9 cellular contexts compared by ENCODE assay signal in genomic region chr10:86536294-86536861, GRCh38. TPM values are rescaled to one million over a fixed set of nuclear protein-coding genes. Genes with fewer than 3 reads are reported as not detected.
DNase-seq lines count a peak whose midpoint lies in the region; ATAC-seq and TF ChIP-seq lines count a peak whose summit lies in the region.
"Had no signal": no experiment of that assay in that cellular context is flagged by ENCODE, and none has a peak within 500 bp of the region (broad histone marks: within the 10 kb centered on the region; RNA-seq: fewer than 3 reads in every experiment).

No MANE protein-coding gene starts in this region.

- no peaks in the 10 kb centered on the region for H3K36me3 ChIP-seq in BLaER1 treated with 17β-estradiol and CSF1 and Interleukin-3, amounts not matched to agents 10 nM and 100 nM
- H3K36me3 ChIP-seq in brain microvascular endothelial cell (replicated peaks) (no peaks in the 10 kb centered on the region), psoas muscle (ENCODE audit: insufficient read depth in 1 of 2, low read depth in 1 of 2) (no peaks in the 10 kb centered on the region)

- H3K4me2 ChIP-seq in BLaER1 treated with 17β-estradiol and CSF1 and Interleukin-3, amounts not matched to agents 10 nM and 100 nM: peak overlapping the region; percentile 59 to 84 (median 67)

- DNase-seq in brain microvascular endothelial cell (no peak), psoas muscle (no peak), NCI-H1694 (lab: John Stamatoyannopoulos, UW) (no peak), NCI-H1694 treated with DMSO at 0.1 percent for 48 hours (lab: John Stamatoyannopoulos, UW) (no peak), amniotic stem cell (lab: John Stamatoyannopoulos, UW) (no peak)

- WGBS in psoas muscle, 3 donors: 40 to 43% (median 42%) methylated on average over 39 to 40 of the region's 40 CpGs

- H3K27ac ChIP-seq in BLaER1 treated with 17β-estradiol and CSF1 and Interleukin-3, amounts not matched to agents 10 nM and 100 nM: no peak overlapping the region
- H3K27ac ChIP-seq in VCaP (peak overlapping the region; percentile 81), brain microvascular endothelial cell (no peak overlapping the region), psoas muscle (peak overlapping the region; percentile 76)
- H3K27ac ChIP-seq: HL-60 had no signal

- no peaks in the 10 kb centered on the region for H4K20me1 ChIP-seq in BLaER1 treated with 17β-estradiol and CSF1 and Interleukin-3, amounts not matched to agents 10 nM and 100 nM

- H3K27me3 ChIP-seq in BLaER1 treated with 17β-estradiol and CSF1 and Interleukin-3, amounts not matched to agents 10 nM and 100 nM: peaks cover 16 to 30% (median 23%) of the 10 kb centered on the region in 11 experiments
- H3K27me3 ChIP-seq in brain microvascular endothelial cell (replicated peaks) (no peaks in the 10 kb centered on the region), psoas muscle (ENCODE audit: insufficient read depth in 3 of 3, low read length in 2 of 3) (no peaks in the 10 kb centered on the region)

- ATAC-seq in psoas muscle (no peak), GM21619 (IDR thresholded peaks at IDR 0.05; ENCODE audit: unreplicated experiment) (no peak)

- in situ Hi-C loops in brain microvascular endothelial cell (cut with HindIII; ENCODE audit: low pct_ligation_motif_present, low sequenced_read_pairs): no loop called here

- peak overlapping the region in 5 of 10 experiments; percentile 4 to 36 (median 14); a peak in 6 of 20 replicates for H3K4me3 ChIP-seq in BLaER1 treated with 17β-estradiol and CSF1 and Interleukin-3, amounts not matched to agents 10 nM and 100 nM
- H3K4me3 ChIP-seq in brain microvascular endothelial cell (ENCODE audit: low read depth, low read length): peak overlapping the region; percentile 9
- H3K4me3 ChIP-seq in psoas muscle: peak overlapping the region; percentile 69

- TF ChIP-seq CTCF in VCaP (conservative IDR thresholded peaks at IDR 0.05) (no peak), brain microvascular endothelial cell (IDR thresholded peaks at IDR 0.05; ENCODE audit: low read depth, low read length, missing control alignments) (no peak), psoas muscle (IDR thresholded peaks at IDR 0.05) (no peak)

- intact Hi-C loops in psoas muscle (cut with DNase I): loop anchor here in 1 of 2 donors (5.0 kb wide), 1 partner anchor 51 kb away; no protein-coding TSS in a partner anchor

- H3K4me1 ChIP-seq in BLaER1 treated with 17β-estradiol and CSF1 and Interleukin-3, amounts not matched to agents 10 nM and 100 nM: peaks cover 4 to 22% (median 17%) of the 10 kb centered on the region in 10 experiments; a peak in 13 of 20 replicates
- H3K4me1 ChIP-seq in psoas muscle: peaks cover 24% of the 10 kb centered on the region

- peaks cover 8 to 38% (median 22%) of the 10 kb centered on the region in 11 experiments; a peak in 20 of 22 replicates for H3K9me3 ChIP-seq in BLaER1 treated with 17β-estradiol and CSF1 and Interleukin-3, amounts not matched to agents 10 nM and 100 nM (replicated peaks in 1 of 11)
- no peaks in the 10 kb centered on the region for H3K9me3 ChIP-seq in psoas muscle

- H3K9ac ChIP-seq in BLaER1 treated with 17β-estradiol and CSF1 and Interleukin-3, amounts not matched to agents 10 nM and 100 nM: peak overlapping the region in 5 of 11 experiments; percentile 21 to 44 (median 28); a peak in 2 of 22 replicates

RNA-seq across cellular contexts. Expression of gene WAPL, which starts 14.8 kb away (rescaled TPM):
- 10 to 100 TPM; 31.5 to 42.4 (median 39.7) TPM for total RNA-seq in psoas muscle
- polyA plus RNA-seq in psoas muscle: 10 to 100 TPM; 20.0 to 63.7 (median 22.4) TPM

Comparison
In these comparisons a context has a peak if more than half of its experiments do, and no peak if none do; other contexts are left out.
1. H3K27ac ChIP-seq: peak in VCaP (single experiment) and psoas muscle (single experiment); none in BLaER1 treated with 17β-estradiol and CSF1 and Interleukin-3, amounts not matched to agents 10 nM and 100 nM (0 of 11) and brain microvascular endothelial cell (single experiment).